In the genomic region with DNA sequence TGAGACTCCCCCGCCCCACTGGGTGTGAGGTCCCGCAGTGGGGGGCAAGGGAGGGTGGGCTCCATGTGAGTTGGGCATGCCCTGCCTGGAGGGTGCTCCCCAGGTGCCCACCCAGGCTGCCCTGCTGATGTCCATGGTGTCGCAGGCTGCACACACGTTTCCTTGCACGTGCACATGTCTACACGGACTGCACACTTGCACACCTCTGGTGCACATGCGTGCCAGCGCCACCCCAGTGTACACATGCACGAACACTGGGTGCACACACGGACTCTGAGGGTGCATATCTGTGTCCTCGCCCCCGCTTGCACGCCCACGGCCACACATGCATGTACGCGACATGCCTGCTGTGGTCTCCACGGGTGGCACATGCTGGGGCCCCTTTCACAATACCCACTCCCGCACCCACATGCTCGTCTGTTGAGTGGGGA, we compare ENCODE assay signal across 2 cellular contexts.
TF ChIP-seq lines count a peak whose summit lies in the region.

No MANE protein-coding gene starts in this region.

TF ChIP-seq in A549, 52 proteins besides CTCF, POLR2A, EP300 and RAD21 (continued from another document):
- TF ChIP-seq, protein P1, sequence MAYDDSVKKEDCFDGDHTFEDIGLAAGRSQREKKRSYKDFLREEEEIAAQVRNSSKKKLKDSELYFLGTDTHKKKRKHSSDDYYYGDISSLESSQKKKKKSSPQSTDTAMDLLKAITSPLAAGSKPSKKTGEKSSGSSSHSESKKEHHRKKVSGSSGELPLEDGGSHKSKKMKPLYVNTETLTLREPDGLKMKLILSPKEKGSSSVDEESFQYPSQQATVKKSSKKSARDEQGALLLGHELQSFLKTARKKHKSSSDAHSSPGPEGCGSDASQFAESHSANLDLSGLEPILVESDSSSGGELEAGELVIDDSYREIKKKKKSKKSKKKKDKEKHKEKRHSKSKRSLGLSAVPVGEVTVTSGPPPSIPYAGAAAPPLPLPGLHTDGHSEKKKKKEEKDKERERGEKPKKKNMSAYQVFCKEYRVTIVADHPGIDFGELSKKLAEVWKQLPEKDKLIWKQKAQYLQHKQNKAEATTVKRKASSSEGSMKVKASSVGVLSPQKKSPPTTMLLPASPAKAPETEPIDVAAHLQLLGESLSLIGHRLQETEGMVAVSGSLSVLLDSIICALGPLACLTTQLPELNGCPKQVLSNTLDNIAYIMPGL (CRISPR knock-in tag; IDR thresholded peaks at IDR 0.05; ENCODE audit: borderline replicate concordance) = no peak
- no peak for TF ChIP-seq ESRRA (IDR thresholded peaks at IDR 0.05; ENCODE audit: borderline replicate concordance, low read length)

TF ChIP-seq in GM23338, 12 proteins besides CTCF, POLR2A, EP300 and RAD21 (continued from another document):
- TF ChIP-seq, protein P2, sequence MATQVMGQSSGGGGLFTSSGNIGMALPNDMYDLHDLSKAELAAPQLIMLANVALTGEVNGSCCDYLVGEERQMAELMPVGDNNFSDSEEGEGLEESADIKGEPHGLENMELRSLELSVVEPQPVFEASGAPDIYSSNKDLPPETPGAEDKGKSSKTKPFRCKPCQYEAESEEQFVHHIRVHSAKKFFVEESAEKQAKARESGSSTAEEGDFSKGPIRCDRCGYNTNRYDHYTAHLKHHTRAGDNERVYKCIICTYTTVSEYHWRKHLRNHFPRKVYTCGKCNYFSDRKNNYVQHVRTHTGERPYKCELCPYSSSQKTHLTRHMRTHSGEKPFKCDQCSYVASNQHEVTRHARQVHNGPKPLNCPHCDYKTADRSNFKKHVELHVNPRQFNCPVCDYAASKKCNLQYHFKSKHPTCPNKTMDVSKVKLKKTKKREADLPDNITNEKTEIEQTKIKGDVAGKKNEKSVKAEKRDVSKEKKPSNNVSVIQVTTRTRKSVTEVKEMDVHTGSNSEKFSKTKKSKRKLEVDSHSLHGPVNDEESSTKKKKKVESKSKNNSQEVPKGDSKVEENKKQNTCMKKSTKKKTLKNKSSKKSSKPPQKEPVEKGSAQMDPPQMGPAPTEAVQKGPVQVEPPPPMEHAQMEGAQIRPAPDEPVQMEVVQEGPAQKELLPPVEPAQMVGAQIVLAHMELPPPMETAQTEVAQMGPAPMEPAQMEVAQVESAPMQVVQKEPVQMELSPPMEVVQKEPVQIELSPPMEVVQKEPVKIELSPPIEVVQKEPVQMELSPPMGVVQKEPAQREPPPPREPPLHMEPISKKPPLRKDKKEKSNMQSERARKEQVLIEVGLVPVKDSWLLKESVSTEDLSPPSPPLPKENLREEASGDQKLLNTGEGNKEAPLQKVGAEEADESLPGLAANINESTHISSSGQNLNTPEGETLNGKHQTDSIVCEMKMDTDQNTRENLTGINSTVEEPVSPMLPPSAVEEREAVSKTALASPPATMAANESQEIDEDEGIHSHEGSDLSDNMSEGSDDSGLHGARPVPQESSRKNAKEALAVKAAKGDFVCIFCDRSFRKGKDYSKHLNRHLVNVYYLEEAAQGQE (IDR thresholded peaks at IDR 0.05; ENCODE audit: unreplicated experiment) = no peak
- TF ChIP-seq ETS1 (IDR thresholded peaks at IDR 0.05) (no peak), EZH2phosphoT487 (IDR thresholded peaks at IDR 0.05; ENCODE audit: unreplicated experiment) (no peak), ZNF462 (CRISPR knock-in tag; IDR thresholded peaks at IDR 0.05) (no peak), JUNB (IDR thresholded peaks at IDR 0.05; ENCODE audit: unreplicated experiment) (no peak), ZNF331 (CRISPR knock-in tag; IDR thresholded peaks at IDR 0.05; ENCODE audit: low read depth) (no peak), EZH2 (IDR thresholded peaks at IDR 0.05; ENCODE audit: low read depth, unreplicated experiment) (no peak)
